1 cellular context compared by ENCODE assay signal in genomic region chr2:216491757-216492635, GRCh38.
TF ChIP-seq lines count a peak whose summit lies in the region.

No MANE protein-coding gene starts in this region.

TF ChIP-seq in GM12878, 131 proteins besides CTCF, POLR2A, EP300 and RAD21 (continued from another document):
- peak; percentile 68; the same call in 1 of the 2 replicates for TF ChIP-seq ZNF687 (IDR thresholded peaks at IDR 0.05)
- peak; percentile 70; the same call in 1 of the 2 replicates for TF ChIP-seq MTA3 (IDR thresholded peaks at IDR 0.05; ENCODE audit: borderline replicate concordance, low read length)
- TF ChIP-seq IRF4 (IDR thresholded peaks at IDR 0.05; ENCODE audit: low read depth, low read length): no peak
- no peak for TF ChIP-seq ZBTB4 (CRISPR knock-in tag; IDR thresholded peaks at IDR 0.05)
- TF ChIP-seq SMAD5 (IDR thresholded peaks at IDR 0.05; ENCODE audit: low read depth): 0 out of 2 replicates have a peak, but pooled peaks have one; percentile 60
- TF ChIP-seq CHD2 (IDR thresholded peaks at IDR 0.05; ENCODE audit: borderline replicate concordance, low read depth, low read length): no peak
- peak; percentile 41; the same call in 1 of the 2 replicates for TF ChIP-seq IKZF1 (conservative IDR thresholded peaks at IDR 0.05)
- TF ChIP-seq PML (IDR thresholded peaks at IDR 0.05; ENCODE audit: low read length): peak; percentile 43; the same call in 1 of the 2 replicates
- TF ChIP-seq BHLHE40 (IDR thresholded peaks at IDR 0.05; ENCODE audit: borderline replicate concordance in 1 of 2, low read depth in 2 of 2, low read length in 1 of 2): peak; percentile 64 to 67; a peak in 2 of 4 replicates
- TF ChIP-seq HCFC1 (IDR thresholded peaks at IDR 0.05; ENCODE audit: low read length): no peak
- TF ChIP-seq CUX1 (IDR thresholded peaks at IDR 0.05; ENCODE audit: insufficient replicate concordance, low read depth, low read length): peak; percentile 21
- no peak for TF ChIP-seq SIX5 (IDR thresholded peaks at IDR 0.05; ENCODE audit: low read depth, low read length, severe bottlenecking)
- TF ChIP-seq RELB (IDR thresholded peaks at IDR 0.05; ENCODE audit: low read depth): no peak
- TF ChIP-seq POU2F2 (IDR thresholded peaks at IDR 0.05; ENCODE audit: borderline replicate concordance, low read depth, low read length): peak; percentile 69; the same call in 2 of the 3 replicates
- no peak for TF ChIP-seq CHD1 (IDR thresholded peaks at IDR 0.05; ENCODE audit: low read depth, low read length)
- peak; percentile 64; the same call in 1 of the 2 replicates for TF ChIP-seq POLR2AphosphoS5 (IDR thresholded peaks at IDR 0.05; ENCODE audit: low read length)
- TF ChIP-seq ZNF217 (IDR thresholded peaks at IDR 0.05): no peak
- no peak for TF ChIP-seq E2F4 (IDR thresholded peaks at IDR 0.05; ENCODE audit: low read depth, low read length)
- no peak for TF ChIP-seq BMI1 (IDR thresholded peaks at IDR 0.05; ENCODE audit: borderline replicate concordance)
- TF ChIP-seq SRF (IDR thresholded peaks at IDR 0.05; ENCODE audit: low read depth in 2 of 2, low read length in 2 of 2): peak; percentile 64 to 92
- TF ChIP-seq ZNF622 (IDR thresholded peaks at IDR 0.05): no peak
- no peak for TF ChIP-seq NR2C1 (IDR thresholded peaks at IDR 0.05)
- TF ChIP-seq FOXK2 (IDR thresholded peaks at IDR 0.05): no peak; the same call in 1 of the 2 replicates
- TF ChIP-seq HDAC2 (IDR thresholded peaks at IDR 0.05): no peak
- TF ChIP-seq SPI1 (IDR thresholded peaks at IDR 0.05; ENCODE audit: borderline replicate concordance, insufficient read depth, low read depth, low read length): peak; percentile 96
- TF ChIP-seq CREB1 (IDR thresholded peaks at IDR 0.05; ENCODE audit: low read depth): 0 out of 2 replicates have a peak, but pooled peaks have one; percentile 22
- 0 out of 2 replicates have a peak, but pooled peaks have one; percentile 19 for TF ChIP-seq FOXM1 (IDR thresholded peaks at IDR 0.05; ENCODE audit: low read depth, low read length)
- 0 out of 2 replicates have a peak, but pooled peaks have one; percentile 50 for TF ChIP-seq EZH2 (IDR thresholded peaks at IDR 0.05; ENCODE audit: borderline replicate concordance, control insufficient read depth, low read depth, low read length)
- TF ChIP-seq CBX3 (IDR thresholded peaks at IDR 0.05; ENCODE audit: borderline replicate concordance, low read depth): no peak
- TF ChIP-seq SREBF2 (IDR thresholded peaks at IDR 0.05; ENCODE audit: low read length): no peak
- TF ChIP-seq RBBP5 (conservative IDR thresholded peaks at IDR 0.05): no peak
- no peak for TF ChIP-seq NR2C2 (IDR thresholded peaks at IDR 0.05; ENCODE audit: borderline replicate concordance, control insufficient read depth, insufficient read length, low read depth)
- TF ChIP-seq YBX1 (IDR thresholded peaks at IDR 0.05): no peak
- TF ChIP-seq SREBF1 (IDR thresholded peaks at IDR 0.05; ENCODE audit: low read length): no peak
- no peak for TF ChIP-seq SMAD1 (IDR thresholded peaks at IDR 0.05; ENCODE audit: low read depth, partially characterized antibody)
- no peak for TF ChIP-seq MYB (IDR thresholded peaks at IDR 0.05; ENCODE audit: borderline replicate concordance, low read depth, low read length)
- TF ChIP-seq DPF2 (IDR thresholded peaks at IDR 0.05): peak; percentile 32; the same call in 1 of the 2 replicates
- TF ChIP-seq PAX8 (IDR thresholded peaks at IDR 0.05): 0 out of 2 replicates have a peak, but pooled peaks have one; percentile 29
TF ChIP-seq in GM12878: peak in this region for 19.
